In the genomic region with DNA sequence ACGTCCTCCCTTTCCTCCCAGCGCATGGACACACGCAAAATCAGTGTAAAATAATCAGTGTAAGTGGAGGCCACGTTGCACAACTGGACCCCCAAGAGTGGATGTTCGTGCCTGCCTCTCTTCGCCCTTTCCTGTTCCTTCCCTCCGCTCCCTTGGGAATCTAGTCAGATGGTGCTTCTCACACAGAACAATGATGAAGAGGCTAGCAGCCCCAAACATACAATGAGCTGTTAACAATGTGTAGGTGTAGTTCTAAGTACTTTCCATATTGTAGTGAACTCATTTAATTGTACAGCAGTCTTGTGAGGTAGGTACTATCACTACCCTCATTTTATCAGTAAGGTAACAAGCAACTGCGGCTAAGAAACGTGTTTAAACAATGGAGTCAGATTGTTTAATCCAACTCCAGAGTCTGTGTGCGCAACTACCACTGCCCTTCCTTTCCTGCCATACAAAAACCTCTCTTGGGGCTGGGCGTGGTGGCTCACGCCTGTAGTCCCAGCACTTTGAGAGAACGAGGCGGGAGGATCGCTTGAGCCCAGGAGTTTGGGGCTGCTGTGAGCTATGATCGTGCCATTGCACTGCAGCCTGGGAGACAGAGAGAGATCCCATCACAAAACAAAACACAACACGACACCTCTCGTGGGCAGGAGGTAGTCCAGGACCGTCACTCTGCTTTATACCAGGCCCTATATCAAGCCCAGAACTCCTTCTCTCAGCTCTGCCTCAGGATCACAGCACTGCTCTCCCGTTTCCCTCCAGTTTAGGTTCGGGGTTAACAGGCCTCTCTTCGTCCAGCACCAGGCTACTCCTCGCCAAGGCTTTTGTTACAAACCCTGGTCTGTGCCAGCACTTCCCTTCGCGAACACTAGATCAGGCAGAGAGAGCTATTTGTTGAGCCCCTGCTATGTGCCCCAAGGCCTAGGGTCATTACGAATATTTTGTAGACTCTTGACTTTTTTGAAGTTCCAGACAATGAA, we compare ENCODE assay signal across 7 cellular contexts. TPM values are rescaled to one million over a fixed set of nuclear protein-coding genes. Genes with fewer than 3 reads are reported as not detected.
DNase-seq lines count a peak whose midpoint lies in the region; ATAC-seq and TF ChIP-seq lines count a peak whose summit lies in the region.

No MANE protein-coding gene starts in this region.

- H3K27me3 ChIP-seq in colonic mucosa (no peaks in the 10 kb centered on the region), thymus (ENCODE audit: control insufficient read depth, insufficient read depth) (peaks cover 27% of the 10 kb centered on the region)

- DNase-seq in GM12865 (ENCODE audit: low read depth) (no peak), NCI-H460 (ENCODE audit: extremely low read depth, low read depth) (peak; percentile 27), colonic mucosa (peak; percentile 58), lower leg skin (ENCODE audit: low spot score in 2 of 2) (peak in 1 of 2 donors; percentile 90)

- intact Hi-C loops in colonic mucosa (cut with DNase I): loop anchor here (5.0 kb wide), 1 partner anchor 104 kb away; a partner anchor contains a TSS
- intact Hi-C loops in lower leg skin (cut with DNase I; ENCODE audit: low total_unique reads): no loop called here

- H3K36me3 ChIP-seq in colonic mucosa (no peaks in the 10 kb centered on the region), thymus (ENCODE audit: control insufficient read depth, insufficient read depth) (no peaks in the 10 kb centered on the region)

- H3K4me3 ChIP-seq in GM12865 (ENCODE audit: low read depth, low read length): peak overlapping the region; percentile 57
- peak overlapping the region; percentile 99 for H3K4me3 ChIP-seq in colonic mucosa
- H3K4me3 ChIP-seq in lower leg skin (ENCODE audit: low read depth, poor library complexity, severe bottlenecking): peak overlapping the region; percentile 84
- peak overlapping the region; percentile 35 for H3K4me3 ChIP-seq in thymus (ENCODE audit: low read length)

- peak overlapping the region; percentile 95 to 97 for H3K9ac ChIP-seq in colonic mucosa (ENCODE audit: low read depth in 2 of 2, low read length in 2 of 2)

- no peak for TF ChIP-seq POLR2A in lower leg skin (IDR thresholded peaks at IDR 0.05)

- H3K27ac ChIP-seq in colonic mucosa (peak overlapping the region; percentile 99), thymus (ENCODE audit: low read depth) (peak overlapping the region; percentile 62)

- ATAC-seq in GM21529 (IDR thresholded peaks at IDR 0.05; ENCODE audit: unreplicated experiment) (no peak), HG03354 (IDR thresholded peaks at IDR 0.05; ENCODE audit: poor library complexity, severe bottlenecking, unreplicated experiment) (no peak)

- no peaks in the 10 kb centered on the region for H3K4me1 ChIP-seq in colonic mucosa
- no peaks in the 10 kb centered on the region for H3K4me1 ChIP-seq in thymus (ENCODE audit: control insufficient read depth, insufficient read depth, low read length)

- H3K9me3 ChIP-seq in colonic mucosa (no peaks in the 10 kb centered on the region), thymus (ENCODE audit: control insufficient read depth) (no peaks in the 10 kb centered on the region)

- TF ChIP-seq CTCF in GM12865 (IDR thresholded peaks at IDR 0.05; ENCODE audit: insufficient read depth, low read depth, low read length, missing control alignments): no peak
- TF ChIP-seq CTCF in colonic mucosa (IDR thresholded peaks at IDR 0.05): no peak
- no peak for TF ChIP-seq CTCF in lower leg skin (IDR thresholded peaks at IDR 0.05)

- 10 to 11% methylated on average over 25 of the region's 26 CpGs for WGBS in lower leg skin, 2 donors
- WGBS in thymus: 81% methylated on average over 26 of the region's 26 CpGs

RNA-seq across cellular contexts. Expression of a gene that starts 1.1 kb away (rescaled TPM):
- 130 and 146 TPM in 2 replicates for total RNA-seq in NCI-H460 (2014; rRNA removed; shearing (Covaris generic))
- polyA plus RNA-seq in NCI-H460 (2014; cell fraction: nucleus; rRNA removed): 113 and 136 TPM in 2 replicates
- total RNA-seq in colonic mucosa (100 to 1,000 TPM in 1 of 2 donors, 10 to 100 TPM in 1; 73.2 to 115 TPM), lower leg skin (100 to 1,000 TPM in 3 of 4 donors, 10 to 100 TPM in 1; 81.8 to 164 (median 130) TPM)
- 12.1 TPM for polyA plus RNA-seq in thymus

Comparison
In these comparisons a context has a peak if more than half of its experiments do, and no peak if none do; other contexts are left out.
1. H3K4me3 ChIP-seq: peak in every context shown above with its lines; median percentile 99 in colonic mucosa; 84 in lower leg skin; 57 in GM12865; 35 in thymus.